In the genomic region with DNA sequence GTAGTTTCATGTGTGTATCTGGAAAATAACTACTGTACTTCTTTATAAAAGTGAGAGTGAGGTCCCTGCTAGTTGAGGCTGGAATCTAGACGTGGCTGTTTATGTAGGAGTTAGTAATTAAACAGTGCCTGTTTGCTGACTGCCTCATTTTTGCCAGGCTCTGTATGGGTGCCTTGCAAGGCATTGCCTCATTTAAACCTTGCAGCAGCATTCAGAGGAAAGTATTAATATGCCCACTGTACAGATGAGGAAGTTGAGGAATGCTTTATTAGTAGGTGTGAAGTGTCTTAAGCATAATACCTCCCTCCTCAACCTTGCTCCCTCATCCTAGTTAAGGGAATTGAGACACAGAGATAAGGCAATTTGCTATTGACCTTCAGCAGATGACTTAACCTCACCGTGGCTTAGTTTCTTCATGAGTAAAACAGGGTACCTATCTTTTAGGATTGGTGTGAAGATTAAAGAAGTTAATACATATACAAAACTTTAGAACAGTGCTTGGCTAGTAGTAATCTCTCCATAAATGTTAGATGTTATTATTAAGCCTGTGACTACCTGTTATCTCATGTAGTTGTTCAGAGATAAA, we compare ENCODE assay signal across 25 cellular contexts. TPM values are rescaled to one million over a fixed set of nuclear protein-coding genes. Genes with fewer than 3 reads are reported as not detected.
DNase-seq lines count a peak whose midpoint lies in the region; ATAC-seq, FAIRE-seq and TF ChIP-seq lines count a peak whose summit lies in the region.
"Had no signal": no experiment of that assay in that cellular context is flagged by ENCODE, and none has a peak within 500 bp of the region (broad histone marks: within the 10 kb centered on the region; RNA-seq: fewer than 3 reads in every experiment).

No MANE protein-coding gene starts in this region.

- intact Hi-C loops in HepG2 (cut with micrococcal nuclease; ENCODE audit: unreplicated experiment): loop anchor here (1.0 kb wide), 1 partner anchor 9 kb away; no protein-coding TSS in a partner anchor

- no peak for DNase-seq in T-helper 17 cell
- DNase-seq in HepG2 (ENCODE audit: low spot score): no peak
- no peak for DNase-seq in AG08396 (ENCODE audit: low spot score)
- no peak for DNase-seq in putamen (ENCODE audit: low spot score)
- DNase-seq in hepatocyte (ENCODE audit: low spot score): no peak
- DNase-seq: CD4-positive, alpha-beta T cell; COR-L47; DMS79; Kasumi-1; MG63; NCI-H1048; NCI-H146; NCI-H2029; NCI-H226; NCI-H510A treated with DMSO at 0.1 percent for 48 hours; NCI-H774; SJCRH30; T-helper 1 cell had no signal

- no TSS peak for BruUV-seq in HepG2 (replicated peaks; lab: Mats Ljungman, UMichigan)

- H3K9me3 ChIP-seq in HUES48 (ENCODE audit: control insufficient read depth, insufficient read depth, low read length) (no peaks in the 10 kb centered on the region), T-helper 17 cell (ENCODE audit: control insufficient read depth, low read length, poor library complexity, severe bottlenecking) (no peaks in the 10 kb centered on the region), HepG2 (ENCODE audit: low read length) (no peaks in the 10 kb centered on the region), hepatocyte (ENCODE audit: low read depth) (no peaks in the 10 kb centered on the region)
- H3K9me3 ChIP-seq: MG63, SJCRH30 had no signal

- H3K36me3 ChIP-seq in HUES48 (ENCODE audit: control insufficient read depth, insufficient read depth, low read length): peaks cover 2% of the 10 kb centered on the region; the same call in 1 of the 2 replicates
- H3K36me3 ChIP-seq in HepG2 (replicated peaks in 1 of 2; ENCODE audit: control insufficient read depth in 1 of 2, insufficient read depth in 2 of 2, low read length in 2 of 2): peaks cover 0 to 2% of the 10 kb centered on the region in 2 experiments; a peak in 2 of 5 replicates
- no peaks in the 10 kb centered on the region for H3K36me3 ChIP-seq in hepatocyte (replicated peaks; ENCODE audit: insufficient read depth, low read depth)
- H3K36me3 ChIP-seq: MG63, SJCRH30 had no signal

- H3K79me2 ChIP-seq in HepG2 (ENCODE audit: insufficient read depth, low read length) (peaks cover 55% of the 10 kb centered on the region), hepatocyte (peaks cover 94% of the 10 kb centered on the region)

- POLR2A ChIA-PET in HepG2 (lab: Yijun Ruan, JAX): no interaction called here

- 78% methylated on average over 2 of the region's 2 CpGs for WGBS in HepG2 (ENCODE audit: low lambda C conversion rate)
- WGBS in hepatocyte (ENCODE audit: low lambda C conversion rate, missing lambda C conversion rate): 8% methylated on average over 2 of the region's 2 CpGs

- peaks cover 10% of the 10 kb centered on the region for H3K36me3 Mint-ChIP-seq in T-helper 17 cell (ENCODE audit: low read depth)

- H3K27ac ChIP-seq in HUES48 (ENCODE audit: low read depth, low read length) (peak overlapping the region; percentile 89), HepG2 (ENCODE audit: extremely low read length, insufficient read depth, low read length) (no peak overlapping the region), hepatocyte (no peak overlapping the region)
- H3K27ac ChIP-seq: BLaER1, HL-60, SJCRH30 had no signal

- CTCF ChIA-PET in HepG2 (lab: Yijun Ruan, JAX; ENCODE audit: low intra/inter-chr PET ratio, low total read pairs): no interaction called here

- no peak for FAIRE-seq in HepG2 (lab: Jason Lieb, UNC)
- FAIRE-seq: GM18507, H54, RCC 7860 had no signal

- H3K9ac ChIP-seq in HUES48 (ENCODE audit: low read depth, low read length): peak overlapping the region; percentile 16; the same call in 1 of the 2 replicates
- no peak overlapping the region for H3K9ac ChIP-seq in HepG2 (ENCODE audit: insufficient read depth, low read depth, low read length)
- H3K9ac ChIP-seq: BLaER1 had no signal

- H3K4me1 Mint-ChIP-seq in T-helper 17 cell: peaks cover 45% of the 10 kb centered on the region

- H3K27ac Mint-ChIP-seq in T-helper 17 cell: peak overlapping the region; percentile 34
- H3K27ac Mint-ChIP-seq: CD4-positive, alpha-beta T cell had no signal

- no peak for ATAC-seq in T-helper 17 cell
- no peak for ATAC-seq in HepG2
- no peak for ATAC-seq in GM21737 (IDR thresholded peaks at IDR 0.05; ENCODE audit: unreplicated experiment)

- no peak for TF ChIP-seq POLR2A in HepG2 (IDR thresholded peaks at IDR 0.05; ENCODE audit: insufficient read depth in 1 of 2, low read depth in 2 of 2, low read length in 2 of 2)

- no peak overlapping the region for H3K4me2 ChIP-seq in HepG2 (ENCODE audit: low read depth, low read length)
- no peak overlapping the region for H3K4me2 ChIP-seq in hepatocyte
- H3K4me2 ChIP-seq: BLaER1 had no signal

- no peak overlapping the region for H3K4me3 Mint-ChIP-seq in T-helper 17 cell
- H3K4me3 Mint-ChIP-seq: CD4-positive, alpha-beta T cell had no signal

- peaks cover 37% of the 10 kb centered on the region for H4K20me1 ChIP-seq in HepG2 (ENCODE audit: insufficient read depth, low read length)
- H4K20me1 ChIP-seq in hepatocyte (ENCODE audit: insufficient read depth, poor library complexity, severe bottlenecking): peaks cover 68% of the 10 kb centered on the region

- H3K4me1 ChIP-seq in HUES48 (ENCODE audit: control insufficient read depth, insufficient read depth, low read length) (peaks cover 32% of the 10 kb centered on the region), HepG2 (ENCODE audit: insufficient read depth, low read length) (peaks cover 38% of the 10 kb centered on the region), hepatocyte (ENCODE audit: insufficient read depth) (peaks cover 8% of the 10 kb centered on the region)
- H3K4me1 ChIP-seq: SJCRH30 had no signal

- H2AFZ ChIP-seq in HepG2 (ENCODE audit: low read length): no peak overlapping the region
- no peak overlapping the region for H2AFZ ChIP-seq in hepatocyte

- no peaks in the 10 kb centered on the region for H3K27me3 Mint-ChIP-seq in T-helper 17 cell
- H3K27me3 Mint-ChIP-seq: CD4-positive, alpha-beta T cell had no signal

- no peaks in the 10 kb centered on the region for H3K9me2 ChIP-seq in hepatocyte (replicated peaks; ENCODE audit: insufficient read depth)

- TF ChIP-seq RAD21 in HepG2 (CRISPR knock-in tag; IDR thresholded peaks at IDR 0.05): no peak

- in situ Hi-C loops in HepG2 (cut with HindIII; ENCODE audit: extremely low pct_ligation_motif_present, low pct_unique_long_range_greater_than_20kb): no loop called here

- no peak for TF ChIP-seq CTCF in HepG2 (CRISPR knock-in tag; IDR thresholded peaks at IDR 0.05)
- TF ChIP-seq CTCF in hepatocyte (IDR thresholded peaks at IDR 0.05; ENCODE audit: poor library complexity): no peak

- H3K4me3 ChIP-seq in HUES48 (ENCODE audit: low read depth, low read length) (no peak overlapping the region), HepG2 (replicated peaks in 1 of 3; ENCODE audit: insufficient read depth in 1 of 3, low read depth in 2 of 3, low read length in 3 of 3) (no peak overlapping the region), hepatocyte (no peak overlapping the region)
- H3K4me3 ChIP-seq: BLaER1, MG63, SJCRH30 had no signal

- no peak for TF ChIP-seq EP300 in HepG2 (IDR thresholded peaks at IDR 0.05; ENCODE audit: low read depth in 2 of 2, low read length in 2 of 2)
- TF ChIP-seq EP300 in HepG2 (CRISPR knock-in tag; IDR thresholded peaks at IDR 0.05; ENCODE audit: borderline replicate concordance): no peak

- H3K27me3 ChIP-seq in HUES48 (ENCODE audit: control insufficient read depth, insufficient read depth, low read length) (no peaks in the 10 kb centered on the region), HepG2 (ENCODE audit: control insufficient read depth in 1 of 2, insufficient read depth in 2 of 2, low read length in 2 of 2) (no peaks in the 10 kb centered on the region), hepatocyte (no peaks in the 10 kb centered on the region)
- H3K27me3 ChIP-seq: BLaER1, MG63, SJCRH30 had no signal

TF ChIP-seq in HepG2, 621 proteins besides CTCF, POLR2A, EP300 and RAD21:
- TF ChIP-seq ZNF3 (CRISPR knock-in tag; IDR thresholded peaks at IDR 0.05) (peak; percentile 96), SOX13 (IDR thresholded peaks at IDR 0.05) (no peak), SOX13 (CRISPR knock-in tag; conservative IDR thresholded peaks at IDR 0.05 in 1 of 2, IDR thresholded peaks at IDR 0.05 in 1 of 2) (no peak), ZNF629 (CRISPR knock-in tag; conservative IDR thresholded peaks at IDR 0.05) (peak; percentile 80)
TF ChIP-seq in HepG2: peak in this region for 2.

RNA-seq across cellular contexts. Expression of a gene that starts 28.7 kb away (rescaled TPM):
- total RNA-seq in T-helper 17 cell (100 to 1,000 TPM in 1 of 2 donors, 10 to 100 TPM in 1; 67.2 to 111 TPM), HepG2 (2016; rRNA removed; fragmentation: Illumina TruSeq; extraction: Trizol) (29.8 and 37.6 TPM in 2 replicates), hepatocyte (36.4 and 41.7 TPM in 2 replicates)
- total RNA-seq in HepG2 (2016; cell fraction: cytosol; rRNA removed; fragmentation: Illumina TruSeq; extraction: Trizol; ENCODE audit: low read depth): 12.6 and 12.8 TPM in 2 replicates
- total RNA-seq in HepG2 (2016; cell fraction: insoluble cytoplasmic fraction; rRNA removed; fragmentation: Illumina TruSeq; extraction: Trizol): 27.0 and 34.6 TPM in 2 replicates
- total RNA-seq in HepG2 (2016; cell fraction: membrane; rRNA removed; fragmentation: Illumina TruSeq; extraction: Trizol): 36.5 and 40.3 TPM in 2 replicates
- 23.7 and 28.3 TPM in 2 replicates for total RNA-seq in HepG2 (2016; cell fraction: nucleus; rRNA removed; fragmentation: Illumina TruSeq; extraction: Trizol)
- polyA plus RNA-seq in HepG2 (2011; rRNA removed) (20.4 and 23.3 TPM in 2 replicates), hepatocyte (16.2 and 24.2 TPM in 2 replicates)
- polyA plus RNA-seq in HepG2 (2011; cell fraction: cytosol; rRNA removed): 6.8 and 14.1 TPM in 2 replicates
- polyA plus RNA-seq in HepG2 (2011; cell fraction: nucleus; rRNA removed): 13.7 and 18.0 TPM in 2 replicates
- polyA plus RNA-seq in HepG2 (2012): 29.6 and 41.4 TPM in 2 replicates
- 9.4 and 10.8 TPM in 2 replicates for polyA plus RNA-seq in HepG2 (2016; cell fraction: cytosol; fragmentation: Illumina TruSeq; extraction: Trizol; ENCODE audit: low read depth)
- polyA plus RNA-seq in HepG2 (2016; cell fraction: insoluble cytoplasmic fraction; fragmentation: Illumina TruSeq; extraction: Trizol; ENCODE audit: low read depth): 30.9 and 34.7 TPM in 2 replicates
- 23.2 and 25.1 TPM in 2 replicates for polyA plus RNA-seq in HepG2 (2016; cell fraction: membrane; fragmentation: Illumina TruSeq; extraction: Trizol; ENCODE audit: low read depth)
- 42.0 and 44.4 TPM in 2 replicates for polyA plus RNA-seq in HepG2 (2016; cell fraction: nucleus; fragmentation: Illumina TruSeq; extraction: Trizol; ENCODE audit: insufficient read depth, low read depth)
- 36.9 and 46.4 TPM in 2 replicates for polyA minus RNA-seq in HepG2 (2011; rRNA and poly(A)+ RNA removed; ENCODE audit: low replicate concordance)
- polyA minus RNA-seq in HepG2 (2011; cell fraction: cytosol; rRNA and poly(A)+ RNA removed): 25.6 and 32.2 TPM in 2 replicates
- 49.9 and 56.8 TPM in 2 replicates for polyA minus RNA-seq in HepG2 (2011; cell fraction: nucleus; rRNA and poly(A)+ RNA removed)
